ENCODE assay signal across 19 cellular contexts in the genomic region with DNA sequence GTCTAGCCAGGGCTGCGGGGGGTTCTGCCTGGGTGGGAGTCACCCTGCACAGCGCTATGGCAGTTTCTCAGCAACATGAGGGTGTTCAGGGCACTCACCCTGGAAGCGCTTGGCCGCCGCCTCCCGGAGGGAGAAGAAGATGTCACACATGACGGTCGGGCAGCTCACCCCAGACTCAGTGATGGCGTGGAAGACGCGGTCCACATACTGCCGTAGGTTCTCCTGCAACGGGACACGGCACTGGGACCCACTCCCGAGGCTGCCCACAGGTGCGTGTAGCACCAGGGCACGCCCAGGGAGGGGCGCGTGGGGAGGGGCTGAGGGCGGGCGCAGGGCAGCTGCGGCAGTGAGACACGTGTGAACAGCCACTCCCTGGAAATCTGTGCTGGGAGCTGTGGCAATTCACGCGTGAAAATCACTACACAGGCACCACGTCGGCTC. TPM values are rescaled to one million over a fixed set of nuclear protein-coding genes. Genes with fewer than 3 reads are reported as not detected.
DNase-seq lines count a peak whose midpoint lies in the region; ATAC-seq and TF ChIP-seq lines count a peak whose summit lies in the region.
"Had no signal": no experiment of that assay in that cellular context is flagged by ENCODE, and none has a peak within 500 bp of the region (broad histone marks: within the 10 kb centered on the region; RNA-seq: fewer than 3 reads in every experiment).

No MANE protein-coding gene starts in this region.

- H3K9me3 ChIP-seq in adipocyte (ENCODE audit: control insufficient read depth, low read length): no peaks in the 10 kb centered on the region
- H3K9me3 ChIP-seq: Caco-2 had no signal

- no peak for DNase-seq in activated naive CD4-positive, alpha-beta T cell treated with anti-CD3 and anti-CD28 coated beads, Interleukin-2, amount 50 U/mL, for 72 hours (ENCODE audit: low spot score in 2 of 2)
- DNase-seq in activated naive CD4-positive, alpha-beta T cell treated with anti-CD3 and anti-CD28 coated beads, Interleukin-2, amount 50 U/mL, for 16 hours: no peak
- DNase-seq in adipocyte (ENCODE audit: low read depth): no peak
- peak; percentile 54 to 64 for DNase-seq in left colon
- DNase-seq in type B pancreatic cell (ENCODE audit: extremely low spot score, unreplicated experiment): no peak
- DNase-seq in CD1c-positive myeloid dendritic cell (ENCODE audit: extremely low spot score): no peak
- no peak for DNase-seq in NCI-H187 (lab: John Stamatoyannopoulos, UW)
- DNase-seq: activated CD8-positive, alpha-beta T cell treated with anti-CD3 and anti-CD28 coated beads, Interleukin-2, amount 10 ng/mL, durations not matched to agents 7 days and 5 days; Caco-2; EL; hippocampal formation; MM.1S; NCI-H1694 treated with DMSO at 0.1 percent for 48 hours; NCI-H524; trophoblast cell had no signal

- H3K36me3 Mint-ChIP-seq in activated naive CD4-positive, alpha-beta T cell treated with anti-CD3 and anti-CD28 coated beads, Interleukin-2, amount 50 U/mL, for 72 hours: no peaks in the 10 kb centered on the region
- peaks cover 4% of the 10 kb centered on the region for H3K36me3 Mint-ChIP-seq in type B pancreatic cell

- H3K4me1 Mint-ChIP-seq in type B pancreatic cell (ENCODE audit: unreplicated experiment): peaks cover 4% of the 10 kb centered on the region

- no peak overlapping the region for H3K4me3 Mint-ChIP-seq in type B pancreatic cell
- H3K4me3 Mint-ChIP-seq: activated CD8-positive, alpha-beta T cell treated with anti-CD3 and anti-CD28 coated beads, Interleukin-2, amount 10 ng/mL, durations not matched to agents 7 days and 5 days; T-helper 1 cell treated with Interleukin-12 subunit alpha and Interleukin-12 subunit beta and Interleukin-4 antibody, amounts not matched to agents 30 μg/mL and 1 μg/mL, for 36 hours had no signal

- H3K36me3 ChIP-seq in adipocyte (ENCODE audit: control insufficient read depth, insufficient read depth, low read length, severe bottlenecking): peaks cover 75% of the 10 kb centered on the region

- H3K4me3 ChIP-seq in adipocyte (ENCODE audit: low read length): no peak overlapping the region
- H3K4me3 ChIP-seq: smooth muscle cell had no signal

- H3K27ac Mint-ChIP-seq in activated naive CD4-positive, alpha-beta T cell treated with anti-CD3 and anti-CD28 coated beads, Interleukin-2, amount 50 U/mL, for 72 hours: peak overlapping the region; percentile 14 to 85
- H3K27ac Mint-ChIP-seq in type B pancreatic cell: peak overlapping the region; percentile 81
- H3K27ac Mint-ChIP-seq: activated CD8-positive, alpha-beta T cell treated with anti-CD3 and anti-CD28 coated beads, Interleukin-2, amount 10 ng/mL, durations not matched to agents 7 days and 5 days; T-helper 1 cell treated with Interleukin-12 subunit alpha and Interleukin-12 subunit beta and Interleukin-4 antibody, amounts not matched to agents 30 μg/mL and 1 μg/mL, for 36 hours had no signal

- H3K27me3 ChIP-seq in adipocyte (replicated peaks; ENCODE audit: control insufficient read depth, insufficient read depth, low read length): no peaks in the 10 kb centered on the region

- no peaks in the 10 kb centered on the region for H3K9me3 Mint-ChIP-seq in activated naive CD4-positive, alpha-beta T cell treated with anti-CD3 and anti-CD28 coated beads, Interleukin-2, amount 50 U/mL, for 72 hours
- H3K9me3 Mint-ChIP-seq in type B pancreatic cell: no peaks in the 10 kb centered on the region
- H3K9me3 Mint-ChIP-seq: T-helper 1 cell treated with Interleukin-12 subunit alpha and Interleukin-12 subunit beta and Interleukin-4 antibody, amounts not matched to agents 30 μg/mL and 1 μg/mL, for 36 hours had no signal

- no peaks in the 10 kb centered on the region for H3K27me3 Mint-ChIP-seq in type B pancreatic cell

- H3K4me1 ChIP-seq in adipocyte (ENCODE audit: control insufficient read depth, insufficient read depth, low read length): peaks cover 19% of the 10 kb centered on the region
- H3K4me1 ChIP-seq: Caco-2, parathyroid adenoma had no signal

- no peak for TF ChIP-seq CTCF in type B pancreatic cell (conservative IDR thresholded peaks at IDR 0.05)

- H3K9ac ChIP-seq in adipocyte (ENCODE audit: low read length): peak overlapping the region; percentile 72
- H3K9ac ChIP-seq: parathyroid adenoma had no signal

- ATAC-seq in activated naive CD4-positive, alpha-beta T cell treated with anti-CD3 and anti-CD28 coated beads, Interleukin-2, amount 50 U/mL, for 72 hours: no peak
- peak; percentile 84 for ATAC-seq in left colon
- no peak for ATAC-seq in GM21515 (IDR thresholded peaks at IDR 0.05; ENCODE audit: unreplicated experiment)
- ATAC-seq: activated CD8-positive, alpha-beta T cell treated with anti-CD3 and anti-CD28 coated beads, Interleukin-2, amount 10 ng/mL, durations not matched to agents 7 days and 5 days had no signal

- intact Hi-C loops in left colon (cut with DNase I, micrococcal nuclease): no loop called here

RNA-seq across cellular contexts. Expression of a gene that starts 41.3 kb away (rescaled TPM):
- total RNA-seq in activated naive CD4-positive, alpha-beta T cell treated with anti-CD3 and anti-CD28 coated beads, Interleukin-2, amount 50 U/mL, for 72 hours: 1 to 10 TPM in 1 of 2 donors, under 1 TPM in 1; 0.61 to 3.6 TPM
- total RNA-seq in left colon (1 to 10 TPM in 1 of 2 donors, under 1 TPM in 1; 0.75 to 3.4 TPM), type B pancreatic cell (ENCODE audit: low replicate concordance) (0.29 TPM in 1 of 2 replicates, not detected in the other)
- total RNA-seq: Caco-2 had no signal

Comparison
In these comparisons a context has a peak if more than half of its experiments do, and no peak if none do; other contexts are left out.
1. DNase-seq: peak in left colon (2 of 2); none in activated naive CD4-positive, alpha-beta T cell treated with anti-CD3 and anti-CD28 coated beads, Interleukin-2, amount 50 U/mL, for 72 hours (0 of 2), activated naive CD4-positive, alpha-beta T cell treated with anti-CD3 and anti-CD28 coated beads, Interleukin-2, amount 50 U/mL, for 16 hours (single experiment), adipocyte (single experiment), type B pancreatic cell (single experiment), CD1c-positive myeloid dendritic cell (single experiment) and NCI-H187 (0 of 2).